8 cellular contexts compared by ENCODE assay signal in genomic region chrX:19344661-19345060, GRCh38. TPM values are rescaled to one million over a fixed set of nuclear protein-coding genes. Genes with fewer than 3 reads are reported as not detected.
DNase-seq lines count a peak whose midpoint lies in the region; ATAC-seq, FAIRE-seq and TF ChIP-seq lines count a peak whose summit lies in the region.

No MANE protein-coding gene starts in this region.

- peaks cover 0 to 2% of the 10 kb centered on the region in 2 donors for H3K36me3 Mint-ChIP-seq in activated T-cell treated with anti-CD3 and anti-CD28 coated beads, Interleukin-2, amount 50 U/mL, for 72 hours (ENCODE audit: insufficient read depth in 2 of 2)
- H3K36me3 Mint-ChIP-seq in activated naive CD8-positive, alpha-beta T cell treated with anti-CD3 and anti-CD28 coated beads, Interleukin-2, amount 10 ng/mL, durations not matched to agents 7 days and 5 days, result no peaks in the 10 kb centered on the region

- FAIRE-seq in HepG2 (lab: Jason Lieb, UNC), result no peak

- peak overlapping the region; percentile 77 for H3K9ac ChIP-seq in HepG2 (ENCODE audit: insufficient read depth, low read depth, low read length)

- H3K27me3 ChIP-seq in HepG2 (ENCODE audit: control insufficient read depth in 1 of 2, insufficient read depth in 2 of 2, low read length in 2 of 2) (no peaks in the 10 kb centered on the region; a peak in 1 of 5 replicates), transverse colon (no peaks in the 10 kb centered on the region)

- BruUV-seq in HepG2 (replicated peaks; lab: Mats Ljungman, UMichigan), result no TSS peak

- no peak for DNase-seq in activated T-cell treated with anti-CD3 and anti-CD28 coated beads, Interleukin-2, amount 50 U/mL, for 72 hours
- DNase-seq in activated T-cell treated with anti-CD3 and anti-CD28 coated beads, Interleukin-2, amount 50 U/mL, for 1 hour, result no peak
- no peak for DNase-seq in activated naive CD8-positive, alpha-beta T cell treated with anti-CD3 and anti-CD28 coated beads, Interleukin-2, amount 10 ng/mL, durations not matched to agents 7 days and 5 days
- no peak for DNase-seq in HepG2 (ENCODE audit: low spot score)
- no peak for DNase-seq in transverse colon
- no peak for DNase-seq in central memory CD4-positive, alpha-beta T cell
- no peak for DNase-seq in substantia nigra (lab: John Stamatoyannopoulos, UW)

- TF ChIP-seq EP300 in HepG2 (IDR thresholded peaks at IDR 0.05; ENCODE audit: low read depth in 2 of 2, low read length in 2 of 2), result no peak
- TF ChIP-seq EP300 in HepG2 (CRISPR knock-in tag; IDR thresholded peaks at IDR 0.05; ENCODE audit: borderline replicate concordance), result no peak
- TF ChIP-seq EP300 in transverse colon (IDR thresholded peaks at IDR 0.05; ENCODE audit: low read depth), result no peak

- intact Hi-C loops in HepG2 (cut with micrococcal nuclease; ENCODE audit: unreplicated experiment), result no loop called here
- intact Hi-C loops in transverse colon (cut with DNase I; ENCODE audit: low total_unique reads), result loop anchor here (5.0 kb wide), 1 partner anchor 467 kb away; no protein-coding TSS in a partner anchor

- H3K27ac Mint-ChIP-seq in activated T-cell treated with anti-CD3 and anti-CD28 coated beads, Interleukin-2, amount 50 U/mL, for 72 hours, result peak overlapping the region; percentile 60
- H3K27ac Mint-ChIP-seq in activated naive CD8-positive, alpha-beta T cell treated with anti-CD3 and anti-CD28 coated beads, Interleukin-2, amount 10 ng/mL, durations not matched to agents 7 days and 5 days, result peak overlapping the region; percentile 88

- H4K20me1 ChIP-seq in HepG2 (ENCODE audit: insufficient read depth, low read length), result no peaks in the 10 kb centered on the region

- POLR2A ChIA-PET in activated naive CD8-positive, alpha-beta T cell treated with anti-CD3 and anti-CD28 coated beads, Interleukin-2, amount 10 ng/mL, durations not matched to agents 7 days and 5 days (lab: Charles Lee), result no interaction called here
- POLR2A ChIA-PET in HepG2 (lab: Yijun Ruan, JAX), result no interaction called here

- H3K4me3 ChIP-seq in HepG2 (replicated peaks in 1 of 3; ENCODE audit: insufficient read depth in 1 of 3, low read depth in 2 of 3, low read length in 3 of 3), result peak overlapping the region; percentile 70 to 87 (median 81)
- H3K4me3 ChIP-seq in transverse colon, result peak overlapping the region in 3 of 4 donors; percentile 56 to 79 (median 69)

- H2AFZ ChIP-seq in HepG2 (ENCODE audit: low read length), result no peak overlapping the region

- H3K9me3 ChIP-seq in HepG2 (ENCODE audit: low read length) (no peaks in the 10 kb centered on the region), transverse colon (no peaks in the 10 kb centered on the region)

- 0 out of 2 replicates have a peak, but pooled peaks cover 14% of the 10 kb centered on the region for H3K4me1 ChIP-seq in HepG2 (ENCODE audit: insufficient read depth, low read length)
- H3K4me1 ChIP-seq in transverse colon, result peaks cover 0 to 22% (median 5%) of the 10 kb centered on the region in 4 donors

- in situ Hi-C loops in HepG2 (cut with HindIII; ENCODE audit: extremely low pct_ligation_motif_present, low pct_unique_long_range_greater_than_20kb) (loop anchor here (25.0 kb wide), 1 partner anchor 407 kb away; no protein-coding TSS in a partner anchor), transverse colon (cut with MboI; ENCODE audit: low pct_ligation_motif_present in 1 of 4, low pct_unique_long_range_greater_than_20kb in 1 of 4, low sequenced_read_pairs in 3 of 4) (loop anchor here in 3 of 4 donors (25.0 kb wide), 5 partner anchors 307 to 1607 kb away; partner anchors contain the start of genes PHKA2 (in 1 of the 3) and SCML1 (in 1 of the 3))

- H3K4me3 Mint-ChIP-seq in activated T-cell treated with anti-CD3 and anti-CD28 coated beads, Interleukin-2, amount 50 U/mL, for 72 hours, result peak overlapping the region; percentile 87 to 88
- H3K4me3 Mint-ChIP-seq in activated naive CD8-positive, alpha-beta T cell treated with anti-CD3 and anti-CD28 coated beads, Interleukin-2, amount 10 ng/mL, durations not matched to agents 7 days and 5 days, result peak overlapping the region; percentile 84

- H3K36me3 ChIP-seq in HepG2 (replicated peaks in 1 of 2; ENCODE audit: control insufficient read depth in 1 of 2, insufficient read depth in 2 of 2, low read length in 2 of 2), result peaks cover 0 to under 1% of the 10 kb centered on the region in 2 experiments; a peak in 1 of 5 replicates
- H3K36me3 ChIP-seq in transverse colon, result no peaks in the 10 kb centered on the region

- no peak for ATAC-seq in activated T-cell treated with anti-CD3 and anti-CD28 coated beads, Interleukin-2, amount 50 U/mL, for 72 hours (replicated peaks in 1 of 2)
- no peak for ATAC-seq in activated naive CD8-positive, alpha-beta T cell treated with anti-CD3 and anti-CD28 coated beads, Interleukin-2, amount 10 ng/mL, durations not matched to agents 7 days and 5 days (ENCODE audit: low read depth)
- ATAC-seq in HepG2, result no peak
- no peak for ATAC-seq in GM18907 (IDR thresholded peaks at IDR 0.05; ENCODE audit: unreplicated experiment)

- TF ChIP-seq RAD21 in HepG2 (CRISPR knock-in tag; IDR thresholded peaks at IDR 0.05), result no peak

- CTCF ChIA-PET in HepG2 (lab: Yijun Ruan, JAX; ENCODE audit: low intra/inter-chr PET ratio, low total read pairs), result no interaction called here

- H3K9me3 Mint-ChIP-seq in activated T-cell treated with anti-CD3 and anti-CD28 coated beads, Interleukin-2, amount 50 U/mL, for 72 hours, result no peaks in the 10 kb centered on the region
- H3K9me3 Mint-ChIP-seq in activated naive CD8-positive, alpha-beta T cell treated with anti-CD3 and anti-CD28 coated beads, Interleukin-2, amount 10 ng/mL, durations not matched to agents 7 days and 5 days, result no peaks in the 10 kb centered on the region

- peaks cover 20% of the 10 kb centered on the region for H3K4me1 Mint-ChIP-seq in activated T-cell treated with anti-CD3 and anti-CD28 coated beads, Interleukin-2, amount 50 U/mL, for 72 hours (ENCODE audit: low read depth)
- H3K4me1 Mint-ChIP-seq in activated naive CD8-positive, alpha-beta T cell treated with anti-CD3 and anti-CD28 coated beads, Interleukin-2, amount 10 ng/mL, durations not matched to agents 7 days and 5 days, result peaks cover 14% of the 10 kb centered on the region

- TF ChIP-seq CTCF in HepG2 (CRISPR knock-in tag; IDR thresholded peaks at IDR 0.05) (no peak), transverse colon (IDR thresholded peaks at IDR 0.05) (no peak)

- H3K27ac ChIP-seq in HepG2 (ENCODE audit: extremely low read length, insufficient read depth, low read length), result no peak overlapping the region
- H3K27ac ChIP-seq in transverse colon, result peak overlapping the region; percentile 85 to 97 (median 94)
- no peak overlapping the region for H3K27ac ChIP-seq in substantia nigra (ENCODE audit: low read depth, low read length, poor library complexity, severe bottlenecking)

- H3K27me3 Mint-ChIP-seq in activated T-cell treated with anti-CD3 and anti-CD28 coated beads, Interleukin-2, amount 50 U/mL, for 72 hours (ENCODE audit: low read depth), result no peaks in the 10 kb centered on the region
- peaks cover 2% of the 10 kb centered on the region for H3K27me3 Mint-ChIP-seq in activated naive CD8-positive, alpha-beta T cell treated with anti-CD3 and anti-CD28 coated beads, Interleukin-2, amount 10 ng/mL, durations not matched to agents 7 days and 5 days

- peaks cover 31% of the 10 kb centered on the region for H3K79me2 ChIP-seq in HepG2 (ENCODE audit: insufficient read depth, low read length)

- TF ChIP-seq POLR2A in HepG2 (IDR thresholded peaks at IDR 0.05; ENCODE audit: insufficient read depth in 1 of 2, low read depth in 2 of 2, low read length in 2 of 2), result no peak
- TF ChIP-seq POLR2A in transverse colon (IDR thresholded peaks at IDR 0.05), result no peak

- H3K4me2 ChIP-seq in HepG2 (ENCODE audit: low read depth, low read length), result peak overlapping the region; percentile 75

- WGBS in HepG2 (ENCODE audit: low lambda C conversion rate), result 4% methylated on average over 10 of the region's 10 CpGs
- 40% methylated on average over 10 of the region's 10 CpGs; no CpG with 5 or more reads in 1 of the 2 donors for WGBS in transverse colon (ENCODE audit: low coverage in 1 of 2), 2 donors

TF ChIP-seq in HepG2, 621 proteins besides CTCF, POLR2A, EP300 and RAD21 (continues in another document):
- no peak for TF ChIP-seq TBX2 (CRISPR knock-in tag; IDR thresholded peaks at IDR 0.05; ENCODE audit: borderline replicate concordance)
- TF ChIP-seq PHF8 (CRISPR knock-in tag; IDR thresholded peaks at IDR 0.05), result no peak
- no peak for TF ChIP-seq AGO2 (optimal IDR thresholded peaks at IDR 0.05; ENCODE audit: low read depth, low read length)

RNA-seq across cellular contexts. Expression of gene PDHA1, which starts 0.9 kb away (rescaled TPM):
- total RNA-seq in activated T-cell treated with anti-CD3 and anti-CD28 coated beads, Interleukin-2, amount 50 U/mL, for 72 hours, result 100 to 1,000 TPM; 165 to 179 TPM
- total RNA-seq in activated naive CD8-positive, alpha-beta T cell treated with anti-CD3 and anti-CD28 coated beads, Interleukin-2, amount 10 ng/mL, durations not matched to agents 7 days and 5 days, result 100 to 1,000 TPM; 151 TPM
- 249 and 277 TPM in 2 replicates for total RNA-seq in HepG2 (2016; rRNA removed; fragmentation: Illumina TruSeq; extraction: Trizol)
- total RNA-seq in HepG2 (2016; cell fraction: cytosol; rRNA removed; fragmentation: Illumina TruSeq; extraction: Trizol; ENCODE audit: low read depth), result 14.0 and 18.0 TPM in 2 replicates
- 241 and 275 TPM in 2 replicates for total RNA-seq in HepG2 (2016; cell fraction: insoluble cytoplasmic fraction; rRNA removed; fragmentation: Illumina TruSeq; extraction: Trizol)
- 39.9 and 41.6 TPM in 2 replicates for total RNA-seq in HepG2 (2016; cell fraction: membrane; rRNA removed; fragmentation: Illumina TruSeq; extraction: Trizol)
- 91.4 and 95.6 TPM in 2 replicates for total RNA-seq in HepG2 (2016; cell fraction: nucleus; rRNA removed; fragmentation: Illumina TruSeq; extraction: Trizol)
- 139 and 177 TPM in 2 replicates for polyA plus RNA-seq in HepG2 (2011; rRNA removed)
- polyA plus RNA-seq in HepG2 (2011; cell fraction: cytosol; rRNA removed), result 107 and 116 TPM in 2 replicates
- polyA plus RNA-seq in HepG2 (2011; cell fraction: nucleus; rRNA removed), result 94.5 and 117 TPM in 2 replicates
- 112 and 148 TPM in 2 replicates for polyA plus RNA-seq in HepG2 (2012)
- 31.2 and 35.0 TPM in 2 replicates for polyA plus RNA-seq in HepG2 (2016; cell fraction: cytosol; fragmentation: Illumina TruSeq; extraction: Trizol; ENCODE audit: low read depth)
- polyA plus RNA-seq in HepG2 (2016; cell fraction: insoluble cytoplasmic fraction; fragmentation: Illumina TruSeq; extraction: Trizol; ENCODE audit: low read depth), result 352 and 357 TPM in 2 replicates
- polyA plus RNA-seq in HepG2 (2016; cell fraction: membrane; fragmentation: Illumina TruSeq; extraction: Trizol; ENCODE audit: low read depth), result 33.7 and 41.6 TPM in 2 replicates
- polyA plus RNA-seq in HepG2 (2016; cell fraction: nucleus; fragmentation: Illumina TruSeq; extraction: Trizol; ENCODE audit: insufficient read depth, low read depth), result 200 and 210 TPM in 2 replicates
- 58.5 and 214 TPM in 2 replicates for polyA minus RNA-seq in HepG2 (2011; rRNA and poly(A)+ RNA removed; ENCODE audit: low replicate concordance)
- 50.7 and 58.3 TPM in 2 replicates for polyA minus RNA-seq in HepG2 (2011; cell fraction: cytosol; rRNA and poly(A)+ RNA removed)
- polyA minus RNA-seq in HepG2 (2011; cell fraction: nucleus; rRNA and poly(A)+ RNA removed), result 36.7 and 41.8 TPM in 2 replicates
- 100 to 1,000 TPM in 3 of 4 donors, 10 to 100 TPM in 1; 77.4 to 264 (median 189) TPM for total RNA-seq in transverse colon

Comparison
In these comparisons a context has a peak if more than half of its experiments do, and no peak if none do; other contexts are left out.
1. H3K27ac ChIP-seq: peak in transverse colon (4 of 4); none in HepG2 (single experiment) and substantia nigra (single experiment).